Comparison of ENCODE assay signal across 15 cellular contexts in genomic region chr4:10237131-10237530, GRCh38.
DNase-seq lines count a peak whose midpoint lies in the region; ATAC-seq, FAIRE-seq and TF ChIP-seq lines count a peak whose summit lies in the region.
"Had no signal": no experiment of that assay in that cellular context is flagged by ENCODE, and none has a peak within 500 bp of the region (broad histone marks: within the 10 kb centered on the region; RNA-seq: fewer than 3 reads in every experiment).

No MANE protein-coding gene starts in this region.

- WGBS in K562 (ENCODE audit: insufficient coverage, low coverage, missing lambda C conversion rate), result 0% methylated on average over 1 of the region's 1 CpG

- H3K27ac ChIP-seq in K562 (ENCODE audit: extremely low read depth, low read depth, low read length) (no peak overlapping the region), tibial artery (no peak overlapping the region)
- H3K27ac ChIP-seq: HL-60 had no signal

- BruUV-seq in K562 (replicated peaks; lab: Mats Ljungman, UMichigan), result no TSS peak

- H3K4me2 ChIP-seq in K562 (ENCODE audit: insufficient read depth, low read length), result no peak overlapping the region

- no peak for TF ChIP-seq EP300 in K562 (IDR thresholded peaks at IDR 0.05; ENCODE audit: low read length)

- H3K9ac ChIP-seq in K562 (ENCODE audit: insufficient read depth in 1 of 2, low read depth in 2 of 2, low read length in 2 of 2), result no peak overlapping the region

- TF ChIP-seq RAD21 in K562 (CRISPR knock-in tag; conservative IDR thresholded peaks at IDR 0.05 in 1 of 2, IDR thresholded peaks at IDR 0.05 in 1 of 2), result no peak

- H3K27me3 ChIP-seq in K562 (ENCODE audit: control insufficient read depth in 2 of 2, insufficient read depth in 2 of 2, low read length in 2 of 2), result no peaks in the 10 kb centered on the region
- no peaks in the 10 kb centered on the region for H3K27me3 ChIP-seq in tibial artery

- in situ Hi-C loops in K562 (cut with MboI), result no loop called here

- no peaks in the 10 kb centered on the region for H3K79me2 ChIP-seq in K562 (ENCODE audit: control insufficient read depth, insufficient read depth, low read length)

- H2AFZ ChIP-seq in K562 (ENCODE audit: low read depth, low read length), result no peak overlapping the region

- DNase-seq in D341Med (ENCODE audit: low spot score) (peak; percentile 0), K562 (ENCODE audit: extremely low read depth in 1 of 4, low spot score in 3 of 4) (no peak), medulla oblongata (ENCODE audit: extremely low spot score) (peak; percentile 1), tibial artery (no peak), NCI-H2171 (lab: John Stamatoyannopoulos, UW) (no peak)
- no peak for DNase-seq in stimulated activated naive CD4-positive, alpha-beta T cell (lab: John Stamatoyannopoulos, UW)
- DNase-seq: CD8-positive, alpha-beta T cell; COR-L47; DND-41; GF-D8 had no signal

- H4K20me1 ChIP-seq in K562 (replicated peaks; ENCODE audit: control insufficient read depth, insufficient read depth, low read length), result no peaks in the 10 kb centered on the region

- TF ChIP-seq CTCF in K562 (IDR thresholded peaks at IDR 0.05 in 2 of 3, conservative IDR thresholded peaks at IDR 0.05 in 1 of 3; ENCODE audit: insufficient read depth in 2 of 3, low read depth in 1 of 3, low read length in 3 of 3) (no peak), tibial artery (IDR thresholded peaks at IDR 0.05) (no peak)

- POLR2A ChIA-PET in K562 (lab: Yijun Ruan, JAX), result interaction anchor here (0.6 to 0.9 kb wide), 3 partner anchors 13 to 1676 kb away, joined by 3 read pairs; no protein-coding TSS in a partner anchor

- intact Hi-C loops in K562 (cut with micrococcal nuclease) (loop anchor here (5.0 kb wide), 1 partner anchor 35 kb away; no protein-coding TSS in a partner anchor), tibial artery (cut with DNase I; ENCODE audit: low total_unique reads) (no loop called here)

- H3K36me3 ChIP-seq in K562 (ENCODE audit: control insufficient read depth, insufficient read depth, low read length), result no peaks in the 10 kb centered on the region; the same call in 2 of the 3 replicates
- no peaks in the 10 kb centered on the region for H3K36me3 ChIP-seq in tibial artery

- no peaks in the 10 kb centered on the region for H3K9me3 ChIP-seq in K562 (replicated peaks; ENCODE audit: control insufficient read depth, insufficient read depth, low read depth, low read length)
- H3K9me3 ChIP-seq in tibial artery, result no peaks in the 10 kb centered on the region

- H3K4me3 ChIP-seq in K562 (no peak overlapping the region), tibial artery (no peak overlapping the region)

- TF ChIP-seq POLR2A in K562 (conservative IDR thresholded peaks at IDR 0.05), result no peak

- ATAC-seq in K562, result no peak
- no peak for ATAC-seq in HG03196 (IDR thresholded peaks at IDR 0.05; ENCODE audit: unreplicated experiment)
- ATAC-seq: CD8-positive, alpha-beta T cell; HCT116 had no signal

- FAIRE-seq in K562 (lab: Jason Lieb, UNC), result no peak
- FAIRE-seq: A204.1, H54 had no signal

- peaks cover 4 to 36% of the 10 kb centered on the region in 2 experiments; a peak in 4 of 5 replicates for H3K4me1 ChIP-seq in K562 (replicated peaks in 1 of 2; ENCODE audit: control insufficient read depth in 2 of 2, insufficient read depth in 2 of 2, low read length in 2 of 2)
- H3K4me1 ChIP-seq in tibial artery, result peaks cover 0 to 33% (median 9%) of the 10 kb centered on the region in 4 donors

- H3K9me1 ChIP-seq in K562 (ENCODE audit: control insufficient read depth, insufficient read depth, low read length), result no peaks in the 10 kb centered on the region

- CTCF ChIA-PET in K562 (lab: Yijun Ruan, JAX; ENCODE audit: low intra/inter-chr PET ratio), result no interaction called here

TF ChIP-seq in K562, 482 proteins besides CTCF, POLR2A, EP300 and RAD21 (continues in another document):
- no peak for TF ChIP-seq CREB1 (IDR thresholded peaks at IDR 0.05)
- no peak for TF ChIP-seq CREB1 (CRISPR knock-in tag; IDR thresholded peaks at IDR 0.05)
- peak; percentile 64 for TF ChIP-seq MGA (IDR thresholded peaks at IDR 0.05)
- TF ChIP-seq CREB3 (tag; conservative IDR thresholded peaks at IDR 0.05; ENCODE audit: low read depth), result 0 out of 2 replicates have a peak, but pooled peaks have one; percentile 76

Comparison
In these comparisons a context has a peak if more than half of its experiments do, and no peak if none do; other contexts are left out.
1. DNase-seq: peak in D341Med (single experiment) and medulla oblongata (single experiment); none in K562 (0 of 4), stimulated activated naive CD4-positive, alpha-beta T cell (0 of 6), tibial artery (0 of 2) and NCI-H2171 (single experiment).